Comparison of ENCODE assay signal across 1 cellular context in genomic region chr15:85031944-85032587, GRCh38.
TF ChIP-seq lines count a peak whose summit lies in the region.

No MANE protein-coding gene starts in this region.

TF ChIP-seq in WTC11, 78 proteins besides CTCF, POLR2A, EP300 and RAD21 (continued from another document):
- TF ChIP-seq HMGXB4 (CRISPR knock-in tag; IDR thresholded peaks at IDR 0.05): no peak
- no peak for TF ChIP-seq USF1 (CRISPR knock-in tag; IDR thresholded peaks at IDR 0.05)
- TF ChIP-seq NFE2L1 (CRISPR knock-in tag; IDR thresholded peaks at IDR 0.05): no peak
